ENCODE assay signal across 24 cellular contexts in genomic region chr1:114344656-114345055, GRCh38.
A peak's percentile ranks its signal among the peaks of the same experiment; 100 is the strongest.
DNase-seq lines count a peak whose midpoint lies in the region; ATAC-seq and TF ChIP-seq lines count a peak whose summit lies in the region.
"Had no signal": no experiment of that assay in that cellular context is flagged by ENCODE, and none has a peak within 500 bp of the region (broad histone marks: within the 10 kb centered on the region; RNA-seq: fewer than 3 reads in every experiment).

No MANE protein-coding gene starts in this region.

- peaks cover 20% of the 10 kb centered on the region for H3K4me1 Mint-ChIP-seq in T-helper 17 cell
- H3K4me1 Mint-ChIP-seq in nephron, result peaks cover 16% of the 10 kb centered on the region

- intact Hi-C loops in posterior vena cava (cut with DNase I), result no loop called here

- H2AFZ ChIP-seq in DND-41 (ENCODE audit: low read depth, low read length), result no peak overlapping the region

- H3K4me2 ChIP-seq in DND-41 (ENCODE audit: insufficient read depth, low read length), result no peak overlapping the region
- H3K4me2 ChIP-seq: KMS-11 had no signal

- H3K36me3 ChIP-seq in DND-41 (ENCODE audit: insufficient read depth, low read length), result no peaks in the 10 kb centered on the region

- ATAC-seq in DND-41 (ENCODE audit: insufficient read depth, low read depth) (no peak), T-helper 17 cell (no peak)
- ATAC-seq: HCT116 had no signal

- no peaks in the 10 kb centered on the region for H3K27me3 ChIP-seq in DND-41 (ENCODE audit: insufficient read depth, low read length, poor library complexity)

- H3K27ac Mint-ChIP-seq in T-helper 17 cell (peak overlapping the region; percentile 65), nephron (peak overlapping the region in 2 of 3 experiments; percentile 96 to 99)
- H3K27ac Mint-ChIP-seq: B cell had no signal

- peak overlapping the region; percentile 1; the same call in 1 of the 2 replicates for H3K27ac ChIP-seq in DND-41 (ENCODE audit: low read length)
- H3K27ac ChIP-seq: KMS-11 had no signal

- H3K36me3 Mint-ChIP-seq in T-helper 17 cell (ENCODE audit: low read depth), result no peaks in the 10 kb centered on the region
- no peaks in the 10 kb centered on the region for H3K36me3 Mint-ChIP-seq in nephron (ENCODE audit: low read depth)
- H3K36me3 Mint-ChIP-seq: CD14-positive monocyte had no signal

- no peak overlapping the region for H3K9ac ChIP-seq in DND-41 (ENCODE audit: low read depth, low read length)
- H3K9ac ChIP-seq: KMS-11 had no signal

- H3K27me3 Mint-ChIP-seq in T-helper 17 cell (no peaks in the 10 kb centered on the region), nephron (ENCODE audit: low read depth) (peaks cover 6% of the 10 kb centered on the region)

- H4K20me1 ChIP-seq in DND-41 (ENCODE audit: insufficient read depth, low read length), result no peaks in the 10 kb centered on the region

- TF ChIP-seq CTCF in DND-41 (IDR thresholded peaks at IDR 0.05; ENCODE audit: borderline replicate concordance, extremely low read depth, low read length, poor library complexity, severe bottlenecking), result no peak
- no peak for TF ChIP-seq CTCF in nephron (IDR thresholded peaks at IDR 0.05; ENCODE audit: unreplicated experiment in 3 of 3)

- H3K9me3 ChIP-seq in DND-41 (ENCODE audit: insufficient read depth, low read length, severe bottlenecking), result no peaks in the 10 kb centered on the region
- H3K9me3 ChIP-seq in T-helper 17 cell (ENCODE audit: control insufficient read depth, low read length, poor library complexity, severe bottlenecking), result no peaks in the 10 kb centered on the region

- H3K4me1 ChIP-seq in DND-41 (ENCODE audit: insufficient read depth, low read length), result peaks cover 57% of the 10 kb centered on the region

- H3K9me3 Mint-ChIP-seq in nephron, result no peaks in the 10 kb centered on the region

- H3K79me2 ChIP-seq in DND-41 (ENCODE audit: insufficient read depth, low read length), result no peaks in the 10 kb centered on the region

- no peak overlapping the region for H3K4me3 ChIP-seq in DND-41 (ENCODE audit: low read depth in 1 of 2, low read length in 2 of 2)

- DNase-seq in DND-41 (no peak), T-helper 17 cell (no peak), fibroblast of the conjunctiva (ENCODE audit: low read depth) (peak; percentile 59), posterior vena cava (ENCODE audit: low spot score) (no peak), midbrain (lab: John Stamatoyannopoulos, UW) (no peak)
- no peak for DNase-seq in effector CD8-positive, alpha-beta T cell (lab: John Stamatoyannopoulos, UW)
- no peak for DNase-seq in stimulated activated naive CD4-positive, alpha-beta T cell (lab: John Stamatoyannopoulos, UW)
- DNase-seq: COR-L47; DMS 273 treated with DMSO at 0.1 percent for 48 hours; MV-4-11; NCI-H1105 treated with DMSO at 0.1 percent for 48 hours; NCI-H1694; NCI-H2081; NCI-H2171; NCI-H345; NCI-H524; NCI-H774; NK-92 treated with Interleukin-12 subunit alpha and Interleukin-12 subunit beta, amount 100 ng/mL, for 24 hours; SIG-M5 had no signal

- H3K4me3 Mint-ChIP-seq in T-helper 17 cell, result no peak overlapping the region
- H3K4me3 Mint-ChIP-seq in nephron, result no peak overlapping the region
